In the genomic region with DNA sequence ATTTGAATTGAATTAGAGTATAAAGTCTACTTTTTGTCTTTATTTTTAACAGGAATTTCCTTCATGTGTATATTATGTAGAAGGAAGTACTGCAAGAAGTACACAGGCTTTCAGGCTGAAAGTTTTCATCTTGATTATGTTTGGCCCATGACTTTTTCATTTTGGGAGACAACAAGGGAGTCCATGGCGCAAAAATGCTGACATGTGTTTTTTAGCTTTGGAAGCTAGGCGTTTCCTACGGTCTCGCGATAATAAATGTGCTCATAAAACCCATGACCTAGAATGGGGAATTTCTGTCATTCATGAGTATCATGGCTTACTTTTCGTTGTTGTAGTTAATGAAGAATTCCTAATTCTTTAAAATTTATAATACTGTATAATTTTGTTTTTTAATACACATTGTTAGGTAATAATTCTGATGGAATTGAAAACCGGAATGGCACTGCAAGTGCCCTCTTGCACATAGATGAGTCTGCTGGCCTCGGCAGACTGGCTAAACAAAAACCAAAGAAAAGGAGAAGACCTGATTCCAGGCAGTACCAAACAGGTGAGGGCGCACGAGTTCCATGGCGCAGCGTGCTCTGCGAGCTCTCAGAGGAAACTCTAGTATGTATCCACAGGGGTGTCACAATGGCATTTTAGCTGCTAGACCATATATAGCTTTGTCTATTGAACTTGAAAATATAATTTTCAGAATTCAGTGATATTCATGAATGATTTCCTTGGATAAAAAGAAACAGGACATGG, we compare ENCODE assay signal across 2 cellular contexts.
TF ChIP-seq lines count a peak whose summit lies in the region.

No MANE protein-coding gene starts in this region.

TF ChIP-seq in HepG2, 621 proteins besides CTCF, POLR2A, EP300 and RAD21:
- TF ChIP-seq MAFK (conservative IDR thresholded peaks at IDR 0.05 in 1 of 2, IDR thresholded peaks at IDR 0.05 in 1 of 2; ENCODE audit: low read length in 2 of 2) = peak; percentile 88 to 95
- TF ChIP-seq, protein P1, sequence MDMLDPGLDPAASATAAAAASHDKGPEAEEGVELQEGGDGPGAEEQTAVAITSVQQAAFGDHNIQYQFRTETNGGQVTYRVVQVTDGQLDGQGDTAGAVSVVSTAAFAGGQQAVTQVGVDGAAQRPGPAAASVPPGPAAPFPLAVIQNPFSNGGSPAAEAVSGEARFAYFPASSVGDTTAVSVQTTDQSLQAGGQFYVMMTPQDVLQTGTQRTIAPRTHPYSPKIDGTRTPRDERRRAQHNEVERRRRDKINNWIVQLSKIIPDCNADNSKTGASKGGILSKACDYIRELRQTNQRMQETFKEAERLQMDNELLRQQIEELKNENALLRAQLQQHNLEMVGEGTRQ (IDR thresholded peaks at IDR 0.05; ENCODE audit: low read depth, low read length) = no peak
- TF ChIP-seq, protein P1 (CRISPR knock-in tag; IDR thresholded peaks at IDR 0.05; ENCODE audit: borderline replicate concordance) = no peak
- peak; percentile 94 for TF ChIP-seq MAFF (IDR thresholded peaks at IDR 0.05; ENCODE audit: low read depth, low read length)
TF ChIP-seq in HepG2: peak in this region for 2.

TF ChIP-seq in IMR-90, 13 proteins besides CTCF, POLR2A, EP300 and RAD21:
- TF ChIP-seq MAFK (IDR thresholded peaks at IDR 0.05; ENCODE audit: low read depth, low read length) = peak; percentile 97
- TF ChIP-seq FOS (IDR thresholded peaks at IDR 0.05; ENCODE audit: low read depth, low read length) = no peak
- no peak for TF ChIP-seq MXI1 (IDR thresholded peaks at IDR 0.05; ENCODE audit: borderline replicate concordance, low read depth, low read length)
- TF ChIP-seq NFE2L2 (IDR thresholded peaks at IDR 0.05; ENCODE audit: low read depth, low read length) = no peak
- TF ChIP-seq CHD1 (IDR thresholded peaks at IDR 0.05; ENCODE audit: low read depth, low read length) = no peak
